1 cellular context compared by ENCODE assay signal in the genomic region with DNA sequence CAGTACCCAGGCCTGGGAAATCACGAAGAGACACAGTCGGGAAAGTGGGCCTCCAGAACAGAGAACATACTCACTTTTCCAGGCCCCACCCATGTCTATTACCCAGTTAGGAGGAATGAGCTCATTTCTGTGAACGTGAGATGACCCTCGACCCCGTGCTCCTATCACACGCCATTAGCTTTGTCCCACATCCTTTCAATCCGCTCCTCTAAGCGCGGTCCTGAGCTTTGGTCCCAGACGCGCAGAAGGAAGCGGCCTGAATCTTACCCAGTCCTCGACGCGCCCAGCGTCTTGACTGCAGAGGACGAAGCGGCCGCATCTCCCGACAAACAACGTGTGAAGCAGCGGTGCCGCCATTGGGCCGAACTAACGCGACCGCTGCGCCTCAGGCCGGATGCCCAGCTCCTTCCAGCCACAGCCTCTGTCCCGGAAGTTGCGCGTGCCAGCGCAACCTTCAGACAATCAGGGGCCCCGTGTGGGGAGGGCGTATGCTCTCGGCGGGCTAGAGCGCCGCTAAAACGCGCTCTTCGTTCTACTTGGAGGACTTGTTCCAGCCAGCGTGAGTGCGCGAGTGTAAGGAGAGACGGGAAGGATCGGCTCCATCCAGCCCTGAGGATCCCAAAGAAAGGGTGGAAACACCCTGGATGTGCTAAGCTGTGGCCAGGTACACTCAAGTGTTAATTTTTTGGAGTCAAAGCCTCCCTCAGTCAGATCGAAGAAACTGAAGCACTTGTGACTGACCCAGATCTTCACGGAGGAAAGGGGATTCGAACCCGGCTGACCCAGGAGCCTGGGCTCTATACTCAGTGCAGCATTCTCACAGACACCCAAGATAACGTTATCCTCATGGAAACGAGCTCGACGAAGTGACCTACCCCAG.
TF ChIP-seq lines count a peak whose summit lies in the region.

No MANE protein-coding gene starts in this region.

TF ChIP-seq in GM12878, 131 proteins besides CTCF, POLR2A, EP300 and RAD21 (continued from another document):
- TF ChIP-seq POU2F2 (IDR thresholded peaks at IDR 0.05; ENCODE audit: borderline replicate concordance, low read depth, low read length) (peak; percentile 59; the same call in 2 of the 3 replicates), CREM (IDR thresholded peaks at IDR 0.05; ENCODE audit: low read depth) (peak; percentile 50), GATAD2B (conservative IDR thresholded peaks at IDR 0.05; ENCODE audit: low read depth) (peak; percentile 47; the same call in 1 of the 2 replicates), SMAD1 (IDR thresholded peaks at IDR 0.05; ENCODE audit: low read depth, partially characterized antibody) (peak; percentile 31), PML (IDR thresholded peaks at IDR 0.05; ENCODE audit: low read length) (0 out of 2 replicates have a peak, but pooled peaks have one; percentile 30), NR2C1 (IDR thresholded peaks at IDR 0.05) (peak; percentile 82), POLR2AphosphoS2 (IDR thresholded peaks at IDR 0.05; ENCODE audit: low read depth, low read length) (peak; percentile 54; the same call in 1 of the 2 replicates), CBFB (IDR thresholded peaks at IDR 0.05; ENCODE audit: low read depth) (peak; percentile 61; the same call in 1 of the 2 replicates), RB1 (IDR thresholded peaks at IDR 0.05; ENCODE audit: borderline replicate concordance) (peak; percentile 78; the same call in 1 of the 2 replicates), IKZF2 (IDR thresholded peaks at IDR 0.05) (peak in 1 of 2 experiments; percentile 38; a peak in 3 of 4 replicates), RELA (IDR thresholded peaks at IDR 0.05; ENCODE audit: borderline replicate concordance, partially characterized antibody) (peak; percentile 35), RUNX3 (IDR thresholded peaks at IDR 0.05; ENCODE audit: low read length) (peak; percentile 53), HDGF (IDR thresholded peaks at IDR 0.05) (peak; percentile 75; the same call in 1 of the 2 replicates), DPF2 (IDR thresholded peaks at IDR 0.05) (0 out of 2 replicates have a peak, but pooled peaks have one; percentile 48), SMAD5 (IDR thresholded peaks at IDR 0.05; ENCODE audit: low read depth) (peak; percentile 73), NBN (IDR thresholded peaks at IDR 0.05) (peak; percentile 79), ATF7 (IDR thresholded peaks at IDR 0.05; ENCODE audit: low read depth) (peak; percentile 49; the same call in 1 of the 2 replicates), TAF1 (IDR thresholded peaks at IDR 0.05; ENCODE audit: borderline replicate concordance, low read depth, low read length) (peak; percentile 89), RCOR1 (conservative IDR thresholded peaks at IDR 0.05; ENCODE audit: low read depth, low read length) (0 out of 2 replicates have a peak, but pooled peaks have one; percentile 28), JUND (IDR thresholded peaks at IDR 0.05; ENCODE audit: low read depth, low read length) (0 out of 2 replicates have a peak, but pooled peaks have one; percentile 12), YY1 (IDR thresholded peaks at IDR 0.05; ENCODE audit: low read depth, low read length) (peak; percentile 90), MXI1 (IDR thresholded peaks at IDR 0.05; ENCODE audit: low read depth, low read length) (0 out of 2 replicates have a peak, but pooled peaks have one; percentile 46), TCF3 (IDR thresholded peaks at IDR 0.05; ENCODE audit: borderline replicate concordance, insufficient read depth, low read depth, low read length) (0 out of 2 replicates have a peak, but pooled peaks have one; percentile 28), HDAC6 (IDR thresholded peaks at IDR 0.05; ENCODE audit: unreplicated experiment) (peak; percentile 58), CREB1 (IDR thresholded peaks at IDR 0.05; ENCODE audit: low read depth) (peak; percentile 61; the same call in 1 of the 2 replicates), IKZF1 (conservative IDR thresholded peaks at IDR 0.05) (peak; percentile 43), HCFC1 (IDR thresholded peaks at IDR 0.05; ENCODE audit: low read length) (0 out of 2 replicates have a peak, but pooled peaks have one; percentile 45), NR2F1 (conservative IDR thresholded peaks at IDR 0.05) (peak; percentile 89)
- TF ChIP-seq, protein P1, sequence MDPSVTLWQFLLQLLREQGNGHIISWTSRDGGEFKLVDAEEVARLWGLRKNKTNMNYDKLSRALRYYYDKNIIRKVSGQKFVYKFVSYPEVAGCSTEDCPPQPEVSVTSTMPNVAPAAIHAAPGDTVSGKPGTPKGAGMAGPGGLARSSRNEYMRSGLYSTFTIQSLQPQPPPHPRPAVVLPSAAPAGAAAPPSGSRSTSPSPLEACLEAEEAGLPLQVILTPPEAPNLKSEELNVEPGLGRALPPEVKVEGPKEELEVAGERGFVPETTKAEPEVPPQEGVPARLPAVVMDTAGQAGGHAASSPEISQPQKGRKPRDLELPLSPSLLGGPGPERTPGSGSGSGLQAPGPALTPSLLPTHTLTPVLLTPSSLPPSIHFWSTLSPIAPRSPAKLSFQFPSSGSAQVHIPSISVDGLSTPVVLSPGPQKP (IDR thresholded peaks at IDR 0.05; ENCODE audit: low read depth, low read length) = 0 out of 2 replicates have a peak, but pooled peaks have one; percentile 42
- TF ChIP-seq, protein P2, sequence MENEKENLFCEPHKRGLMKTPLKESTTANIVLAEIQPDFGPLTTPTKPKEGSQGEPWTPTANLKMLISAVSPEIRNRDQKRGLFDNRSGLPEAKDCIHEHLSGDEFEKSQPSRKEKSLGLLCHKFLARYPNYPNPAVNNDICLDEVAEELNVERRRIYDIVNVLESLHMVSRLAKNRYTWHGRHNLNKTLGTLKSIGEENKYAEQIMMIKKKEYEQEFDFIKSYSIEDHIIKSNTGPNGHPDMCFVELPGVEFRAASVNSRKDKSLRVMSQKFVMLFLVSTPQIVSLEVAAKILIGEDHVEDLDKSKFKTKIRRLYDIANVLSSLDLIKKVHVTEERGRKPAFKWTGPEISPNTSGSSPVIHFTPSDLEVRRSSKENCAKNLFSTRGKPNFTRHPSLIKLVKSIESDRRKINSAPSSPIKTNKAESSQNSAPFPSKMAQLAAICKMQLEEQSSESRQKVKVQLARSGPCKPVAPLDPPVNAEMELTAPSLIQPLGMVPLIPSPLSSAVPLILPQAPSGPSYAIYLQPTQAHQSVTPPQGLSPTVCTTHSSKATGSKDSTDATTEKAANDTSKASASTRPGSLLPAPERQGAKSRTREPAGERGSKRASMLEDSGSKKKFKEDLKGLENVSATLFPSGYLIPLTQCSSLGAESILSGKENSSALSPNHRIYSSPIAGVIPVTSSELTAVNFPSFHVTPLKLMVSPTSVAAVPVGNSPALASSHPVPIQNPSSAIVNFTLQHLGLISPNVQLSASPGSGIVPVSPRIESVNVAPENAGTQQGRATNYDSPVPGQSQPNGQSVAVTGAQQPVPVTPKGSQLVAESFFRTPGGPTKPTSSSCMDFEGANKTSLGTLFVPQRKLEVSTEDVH (IDR thresholded peaks at IDR 0.05; ENCODE audit: low read depth, partially characterized antibody) = peak; percentile 30
- TF ChIP-seq, protein P3, sequence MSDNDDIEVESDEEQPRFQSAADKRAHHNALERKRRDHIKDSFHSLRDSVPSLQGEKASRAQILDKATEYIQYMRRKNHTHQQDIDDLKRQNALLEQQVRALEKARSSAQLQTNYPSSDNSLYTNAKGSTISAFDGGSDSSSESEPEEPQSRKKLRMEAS (IDR thresholded peaks at IDR 0.05; ENCODE audit: low read depth, low read length) = peak; percentile 57; the same call in 1 of the 2 replicates
- TF ChIP-seq, protein P4, sequence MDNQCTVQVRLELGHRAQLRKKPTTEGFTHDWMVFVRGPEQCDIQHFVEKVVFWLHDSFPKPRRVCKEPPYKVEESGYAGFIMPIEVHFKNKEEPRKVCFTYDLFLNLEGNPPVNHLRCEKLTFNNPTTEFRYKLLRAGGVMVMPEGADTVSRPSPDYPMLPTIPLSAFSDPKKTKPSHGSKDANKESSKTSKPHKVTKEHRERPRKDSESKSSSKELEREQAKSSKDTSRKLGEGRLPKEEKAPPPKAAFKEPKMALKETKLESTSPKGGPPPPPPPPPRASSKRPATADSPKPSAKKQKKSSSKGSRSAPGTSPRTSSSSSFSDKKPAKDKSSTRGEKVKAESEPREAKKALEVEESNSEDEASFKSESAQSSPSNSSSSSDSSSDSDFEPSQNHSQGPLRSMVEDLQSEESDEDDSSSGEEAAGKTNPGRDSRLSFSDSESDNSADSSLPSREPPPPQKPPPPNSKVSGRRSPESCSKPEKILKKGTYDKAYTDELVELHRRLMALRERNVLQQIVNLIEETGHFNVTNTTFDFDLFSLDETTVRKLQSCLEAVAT (IDR thresholded peaks at IDR 0.05) = peak; percentile 28; the same call in 1 of the 2 replicates
- TF ChIP-seq, protein P5, sequence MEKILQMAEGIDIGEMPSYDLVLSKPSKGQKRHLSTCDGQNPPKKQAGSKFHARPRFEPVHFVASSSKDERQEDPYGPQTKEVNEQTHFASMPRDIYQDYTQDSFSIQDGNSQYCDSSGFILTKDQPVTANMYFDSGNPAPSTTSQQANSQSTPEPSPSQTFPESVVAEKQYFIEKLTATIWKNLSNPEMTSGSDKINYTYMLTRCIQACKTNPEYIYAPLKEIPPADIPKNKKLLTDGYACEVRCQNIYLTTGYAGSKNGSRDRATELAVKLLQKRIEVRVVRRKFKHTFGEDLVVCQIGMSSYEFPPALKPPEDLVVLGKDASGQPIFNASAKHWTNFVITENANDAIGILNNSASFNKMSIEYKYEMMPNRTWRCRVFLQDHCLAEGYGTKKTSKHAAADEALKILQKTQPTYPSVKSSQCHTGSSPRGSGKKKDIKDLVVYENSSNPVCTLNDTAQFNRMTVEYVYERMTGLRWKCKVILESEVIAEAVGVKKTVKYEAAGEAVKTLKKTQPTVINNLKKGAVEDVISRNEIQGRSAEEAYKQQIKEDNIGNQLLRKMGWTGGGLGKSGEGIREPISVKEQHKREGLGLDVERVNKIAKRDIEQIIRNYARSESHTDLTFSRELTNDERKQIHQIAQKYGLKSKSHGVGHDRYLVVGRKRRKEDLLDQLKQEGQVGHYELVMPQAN (conservative IDR thresholded peaks at IDR 0.05) = peak; percentile 55; the same call in 1 of the 2 replicates
- TF ChIP-seq, protein P6, sequence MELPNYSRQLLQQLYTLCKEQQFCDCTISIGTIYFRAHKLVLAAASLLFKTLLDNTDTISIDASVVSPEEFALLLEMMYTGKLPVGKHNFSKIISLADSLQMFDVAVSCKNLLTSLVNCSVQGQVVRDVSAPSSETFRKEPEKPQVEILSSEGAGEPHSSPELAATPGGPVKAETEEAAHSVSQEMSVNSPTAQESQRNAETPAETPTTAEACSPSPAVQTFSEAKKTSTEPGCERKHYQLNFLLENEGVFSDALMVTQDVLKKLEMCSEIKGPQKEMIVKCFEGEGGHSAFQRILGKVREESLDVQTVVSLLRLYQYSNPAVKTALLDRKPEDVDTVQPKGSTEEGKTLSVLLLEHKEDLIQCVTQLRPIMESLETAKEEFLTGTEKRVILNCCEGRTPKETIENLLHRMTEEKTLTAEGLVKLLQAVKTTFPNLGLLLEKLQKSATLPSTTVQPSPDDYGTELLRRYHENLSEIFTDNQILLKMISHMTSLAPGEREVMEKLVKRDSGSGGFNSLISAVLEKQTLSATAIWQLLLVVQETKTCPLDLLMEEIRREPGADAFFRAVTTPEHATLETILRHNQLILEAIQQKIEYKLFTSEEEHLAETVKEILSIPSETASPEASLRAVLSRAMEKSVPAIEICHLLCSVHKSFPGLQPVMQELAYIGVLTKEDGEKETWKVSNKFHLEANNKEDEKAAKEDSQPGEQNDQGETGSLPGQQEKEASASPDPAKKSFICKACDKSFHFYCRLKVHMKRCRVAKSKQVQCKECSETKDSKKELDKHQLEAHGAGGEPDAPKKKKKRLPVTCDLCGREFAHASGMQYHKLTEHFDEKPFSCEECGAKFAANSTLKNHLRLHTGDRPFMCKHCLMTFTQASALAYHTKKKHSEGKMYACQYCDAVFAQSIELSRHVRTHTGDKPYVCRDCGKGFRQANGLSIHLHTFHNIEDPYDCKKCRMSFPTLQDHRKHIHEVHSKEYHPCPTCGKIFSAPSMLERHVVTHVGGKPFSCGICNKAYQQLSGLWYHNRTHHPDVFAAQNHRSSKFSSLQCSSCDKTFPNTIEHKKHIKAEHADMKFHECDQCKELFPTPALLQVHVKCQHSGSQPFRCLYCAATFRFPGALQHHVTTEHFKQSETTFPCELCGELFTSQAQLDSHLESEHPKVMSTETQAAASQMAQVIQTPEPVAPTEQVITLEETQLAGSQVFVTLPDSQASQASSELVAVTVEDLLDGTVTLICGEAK (IDR thresholded peaks at IDR 0.05; ENCODE audit: borderline replicate concordance) = peak; percentile 78; the same call in 1 of the 2 replicates
- TF ChIP-seq, protein P7, sequence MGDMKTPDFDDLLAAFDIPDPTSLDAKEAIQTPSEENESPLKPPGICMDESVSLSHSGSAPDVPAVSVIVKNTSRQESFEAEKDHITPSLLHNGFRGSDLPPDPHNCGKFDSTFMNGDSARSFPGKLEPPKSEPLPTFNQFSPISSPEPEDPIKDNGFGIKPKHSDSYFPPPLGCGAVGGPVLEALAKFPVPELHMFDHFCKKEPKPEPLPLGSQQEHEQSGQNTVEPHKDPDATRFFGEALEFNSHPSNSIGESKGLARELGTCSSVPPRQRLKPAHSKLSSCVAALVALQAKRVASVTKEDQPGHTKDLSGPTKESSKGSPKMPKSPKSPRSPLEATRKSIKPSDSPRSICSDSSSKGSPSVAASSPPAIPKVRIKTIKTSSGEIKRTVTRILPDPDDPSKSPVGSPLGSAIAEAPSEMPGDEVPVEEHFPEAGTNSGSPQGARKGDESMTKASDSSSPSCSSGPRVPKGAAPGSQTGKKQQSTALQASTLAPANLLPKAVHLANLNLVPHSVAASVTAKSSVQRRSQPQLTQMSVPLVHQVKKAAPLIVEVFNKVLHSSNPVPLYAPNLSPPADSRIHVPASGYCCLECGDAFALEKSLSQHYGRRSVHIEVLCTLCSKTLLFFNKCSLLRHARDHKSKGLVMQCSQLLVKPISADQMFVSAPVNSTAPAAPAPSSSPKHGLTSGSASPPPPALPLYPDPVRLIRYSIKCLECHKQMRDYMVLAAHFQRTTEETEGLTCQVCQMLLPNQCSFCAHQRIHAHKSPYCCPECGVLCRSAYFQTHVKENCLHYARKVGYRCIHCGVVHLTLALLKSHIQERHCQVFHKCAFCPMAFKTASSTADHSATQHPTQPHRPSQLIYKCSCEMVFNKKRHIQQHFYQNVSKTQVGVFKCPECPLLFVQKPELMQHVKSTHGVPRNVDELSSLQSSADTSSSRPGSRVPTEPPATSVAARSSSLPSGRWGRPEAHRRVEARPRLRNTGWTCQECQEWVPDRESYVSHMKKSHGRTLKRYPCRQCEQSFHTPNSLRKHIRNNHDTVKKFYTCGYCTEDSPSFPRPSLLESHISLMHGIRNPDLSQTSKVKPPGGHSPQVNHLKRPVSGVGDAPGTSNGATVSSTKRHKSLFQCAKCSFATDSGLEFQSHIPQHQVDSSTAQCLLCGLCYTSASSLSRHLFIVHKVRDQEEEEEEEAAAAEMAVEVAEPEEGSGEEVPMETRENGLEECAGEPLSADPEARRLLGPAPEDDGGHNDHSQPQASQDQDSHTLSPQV (IDR thresholded peaks at IDR 0.05) = 0 out of 2 replicates have a peak, but pooled peaks have one; percentile 22
- TF ChIP-seq, protein P8, sequence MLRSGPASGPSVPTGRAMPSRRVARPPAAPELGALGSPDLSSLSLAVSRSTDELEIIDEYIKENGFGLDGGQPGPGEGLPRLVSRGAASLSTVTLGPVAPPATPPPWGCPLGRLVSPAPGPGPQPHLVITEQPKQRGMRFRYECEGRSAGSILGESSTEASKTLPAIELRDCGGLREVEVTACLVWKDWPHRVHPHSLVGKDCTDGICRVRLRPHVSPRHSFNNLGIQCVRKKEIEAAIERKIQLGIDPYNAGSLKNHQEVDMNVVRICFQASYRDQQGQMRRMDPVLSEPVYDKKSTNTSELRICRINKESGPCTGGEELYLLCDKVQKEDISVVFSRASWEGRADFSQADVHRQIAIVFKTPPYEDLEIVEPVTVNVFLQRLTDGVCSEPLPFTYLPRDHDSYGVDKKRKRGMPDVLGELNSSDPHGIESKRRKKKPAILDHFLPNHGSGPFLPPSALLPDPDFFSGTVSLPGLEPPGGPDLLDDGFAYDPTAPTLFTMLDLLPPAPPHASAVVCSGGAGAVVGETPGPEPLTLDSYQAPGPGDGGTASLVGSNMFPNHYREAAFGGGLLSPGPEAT (IDR thresholded peaks at IDR 0.05; ENCODE audit: low read depth) = peak; percentile 53; the same call in 1 of the 2 replicates
